22 cellular contexts compared by ENCODE assay signal in genomic region chr11:14124886-14125285, GRCh38.
"Had no signal": no experiment of that assay in that cellular context is flagged by ENCODE, and none has a peak within 500 bp of the region (broad histone marks: within the 10 kb centered on the region; RNA-seq: fewer than 3 reads in every experiment).

No MANE protein-coding gene starts in this region.

- H3K79me2 ChIP-seq: parathyroid adenoma had no signal

- DNase-seq: activated CD4-positive, alpha-beta memory T cell treated with anti-CD3 and anti-CD28 coated beads, Interleukin-2, amount 10 ng/mL, durations not matched to agents 7 days and 5 days; activated CD4-positive, alpha-beta T cell treated with anti-CD3 and anti-CD28 coated beads, Interleukin-2, amount 10 ng/mL, durations not matched to agents 7 days and 5 days; activated CD4-positive, CD25-positive, alpha-beta regulatory T cell treated with anti-CD3 and anti-CD28 coated beads, Interleukin-2, amount 50 U/mL, for 72 hours; activated CD8-positive, alpha-beta memory T cell treated with anti-CD3 and anti-CD28 coated beads, Interleukin-2, amount 50 U/mL, for 48 hours; activated gamma-delta T cell; activated naive CD4-positive, alpha-beta T cell treated with anti-CD3 and anti-CD28 coated beads, Interleukin-2, amount 50 U/mL, for 16 hours; activated T-cell treated with anti-CD3 and anti-CD28 coated beads, Interleukin-2, amount 50 U/mL, for 24 hours; dermis blood vessel endothelial cell; effector CD4-positive, alpha-beta T cell; gastrocnemius medialis; immature natural killer cell; mesenchymal stem cell; natural killer cell; occipital lobe; spleen; stimulated activated naive CD4-positive, alpha-beta T cell; T-helper 2 cell had no signal

- H3K9me3 ChIP-seq: gastrocnemius medialis, suprapubic skin had no signal

- H3K4me2 ChIP-seq: neural progenitor cell had no signal

- ATAC-seq: gastrocnemius medialis, natural killer cell had no signal

- H3K4me3 ChIP-seq: gastrocnemius medialis, neural progenitor cell, right atrium auricular region, spleen, suprapubic skin, tibial nerve had no signal

- H3K36me3 ChIP-seq: gastrocnemius medialis, neural progenitor cell, right atrium auricular region, spleen, suprapubic skin, tibial nerve had no signal

- H3K4me1 ChIP-seq: gastrocnemius medialis, neural progenitor cell, parathyroid adenoma, right atrium auricular region, spleen, tibial nerve had no signal

- H2AFZ ChIP-seq: neural progenitor cell, parathyroid adenoma had no signal

- H3K27me3 ChIP-seq: gastrocnemius medialis, neural progenitor cell, right atrium auricular region, spleen, suprapubic skin, tibial nerve had no signal

- H3K27ac ChIP-seq: gastrocnemius medialis, neural progenitor cell, parathyroid adenoma, right atrium auricular region, spleen, suprapubic skin, tibial nerve had no signal
